29 cellular contexts compared by ENCODE assay signal in the genomic region with DNA sequence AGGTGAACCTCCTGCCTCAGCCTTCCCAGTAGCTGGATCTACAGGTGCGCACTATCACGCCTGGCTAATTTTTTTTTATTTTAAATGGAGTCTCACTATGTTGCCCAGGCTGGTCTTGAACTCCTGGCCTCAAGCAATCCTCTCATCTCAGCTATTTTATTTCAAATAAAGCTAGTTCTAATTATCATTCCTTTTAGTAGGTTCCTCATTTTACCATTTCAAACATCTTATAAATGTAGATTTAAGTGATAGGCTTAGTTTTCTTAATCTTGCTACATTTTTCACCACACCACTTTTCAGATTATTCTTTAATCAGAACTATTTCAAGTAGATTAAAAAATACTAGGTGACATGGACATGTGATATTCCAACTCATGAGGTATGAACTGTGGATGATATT. TPM values are rescaled to one million over a fixed set of nuclear protein-coding genes. Genes with fewer than 3 reads are reported as not detected.
"Had no signal": no experiment of that assay in that cellular context is flagged by ENCODE, and none has a peak within 500 bp of the region (broad histone marks: within the 10 kb centered on the region; RNA-seq: fewer than 3 reads in every experiment).

No MANE protein-coding gene starts in this region.

- FAIRE-seq: colon, endometrium, endothelial cell of umbilical vein, frontal cortex had no signal

- H3K4me1 ChIP-seq: colonic mucosa, esophagus muscularis mucosa, gastrocnemius medialis had no signal

- H3K4me3 ChIP-seq: colonic mucosa, coronary artery, dorsolateral prefrontal cortex, esophagus muscularis mucosa, esophagus squamous epithelium, gastrocnemius medialis, gastroesophageal sphincter, heart left ventricle, heart right ventricle had no signal

- H3K9me3 Mint-ChIP-seq: dendritic cell treated with granulocyte-macrophage colony-stimulating factor and Interleukin-4, amounts not matched to agents 40 ng/mL and 50 ng/mL, for 4 days; effector memory CD8-positive, alpha-beta T cell; endodermal cell had no signal

- H3K9me3 ChIP-seq: colonic mucosa, esophagus muscularis mucosa, esophagus squamous epithelium, gastrocnemius medialis, gastroesophageal sphincter, heart left ventricle, heart right ventricle had no signal

- H3K36me3 ChIP-seq: colonic mucosa had no signal

- H3K27ac ChIP-seq: colonic mucosa, coronary artery, dorsolateral prefrontal cortex, epithelial cell of prostate, esophagus muscularis mucosa, esophagus squamous epithelium, foreskin keratinocyte, gastrocnemius medialis, gastroesophageal sphincter, heart left ventricle, heart right ventricle had no signal

- ATAC-seq: effector memory CD8-positive, alpha-beta T cell; esophagus mucosa; foreskin keratinocyte; gastrocnemius medialis; gastroesophageal sphincter; heart left ventricle; heart right ventricle had no signal

- H3K27me3 ChIP-seq: colonic mucosa, dorsolateral prefrontal cortex, esophagus muscularis mucosa, esophagus squamous epithelium, foreskin keratinocyte, gastrocnemius medialis, gastroesophageal sphincter, heart left ventricle, heart right ventricle had no signal

- H3K27me3 Mint-ChIP-seq: dendritic cell treated with granulocyte-macrophage colony-stimulating factor and Interleukin-4, amounts not matched to agents 40 ng/mL and 50 ng/mL, for 4 days; effector memory CD8-positive, alpha-beta T cell had no signal

- H3K4me3 Mint-ChIP-seq: dendritic cell treated with granulocyte-macrophage colony-stimulating factor and Interleukin-4, amounts not matched to agents 40 ng/mL and 50 ng/mL, for 4 days; effector memory CD8-positive, alpha-beta T cell; endodermal cell had no signal

- DNase-seq: colonic mucosa; cortex of kidney; dermis blood vessel endothelial cell; dorsolateral prefrontal cortex; effector CD4-positive, alpha-beta T cell; effector CD8-positive, alpha-beta T cell; effector memory CD4-positive, alpha-beta T cell; effector memory CD8-positive, alpha-beta T cell; endodermal cell; erythroblast; esophagus squamous epithelium; foreskin fibroblast; foreskin keratinocyte; foreskin melanocyte; gastrocnemius medialis; glutamatergic neuron; head of caudate nucleus; heart left ventricle; heart right ventricle had no signal

- H3K27ac Mint-ChIP-seq: dendritic cell treated with granulocyte-macrophage colony-stimulating factor and Interleukin-4, amounts not matched to agents 40 ng/mL and 50 ng/mL, for 4 days; endodermal cell had no signal

RNA-seq across cellular contexts. Expression of a gene that starts 59.0 kb away (rescaled TPM):
- total RNA-seq: esophagus mucosa had no signal
